ENCODE assay signal across 8 cellular contexts in genomic region chr9:77751341-77752091, GRCh38.
DNase-seq lines count a peak whose midpoint lies in the region; ATAC-seq, FAIRE-seq and TF ChIP-seq lines count a peak whose summit lies in the region.

No MANE protein-coding gene starts in this region.

- peak; percentile 88 to 92 for TF ChIP-seq RAD21 in H1 (IDR thresholded peaks at IDR 0.05 in 1 of 2, conservative IDR thresholded peaks at IDR 0.05 in 1 of 2; ENCODE audit: low read depth in 2 of 2, low read length in 2 of 2)

- H3K4me2 ChIP-seq in H1 (ENCODE audit: insufficient read depth in 1 of 2, low read depth in 2 of 2, low read length in 2 of 2): no peak overlapping the region

- no peak overlapping the region for H2BK15ac ChIP-seq in H1 (ENCODE audit: low read length)

- CTCF ChIA-PET in RWPE1 (lab: Yijun Ruan, JAX): interaction anchor here (0.6 to 1.9 kb wide), 10 partner anchors 13 to 318 kb away, joined by 3 to 11 read pairs (median 6); no protein-coding TSS in a partner anchor
- CTCF ChIA-PET in H1 (lab: Charles Lee; ENCODE audit: partially characterized antibody): interaction anchor here (0.7 to 5.3 kb wide), 31 partner anchors 9 to 368 kb away, joined by 3 to 62 read pairs (median 4); partner anchors contain the start of gene GNA14

- no peaks in the 10 kb centered on the region for H3K27me3 ChIP-seq in H1 (replicated peaks in 1 of 4; ENCODE audit: control insufficient read depth in 3 of 4, extremely low read depth in 1 of 4, insufficient read depth in 3 of 4, low read length in 3 of 4)
- H3K27me3 ChIP-seq in suprapubic skin: no peaks in the 10 kb centered on the region

- POLR2A ChIA-PET in RWPE1 (lab: Yijun Ruan, JAX; ENCODE audit: low non-redundant PET) (no interaction called here), H1 (lab: Charles Lee; ENCODE audit: partially characterized antibody) (no interaction called here)

- H3K4me1 ChIP-seq in H1 (replicated peaks in 1 of 4; ENCODE audit: control insufficient read depth in 3 of 4, insufficient read depth in 4 of 4, low read length in 3 of 4) (no peaks in the 10 kb centered on the region; a peak in 2 of 7 replicates), suprapubic skin (peaks cover 3% of the 10 kb centered on the region)

- H3K4me3 ChIP-seq in H1 (ENCODE audit: extremely low read depth in 1 of 4, insufficient read depth in 2 of 4, low read depth in 3 of 4, low read length in 4 of 4): no peak overlapping the region
- H3K4me3 ChIP-seq in suprapubic skin: no peak overlapping the region

- H3K23me2 ChIP-seq in H1 (ENCODE audit: low read depth, low read length): no peaks in the 10 kb centered on the region; the same call in 1 of the 2 replicates

- ATAC-seq in HG03280 (IDR thresholded peaks at IDR 0.05; ENCODE audit: unreplicated experiment): no peak

- H3K9me3 ChIP-seq in H1 (ENCODE audit: insufficient read depth in 2 of 2, low read depth in 1 of 2, low read length in 1 of 2) (no peaks in the 10 kb centered on the region), suprapubic skin (no peaks in the 10 kb centered on the region)

- H3K79me2 ChIP-seq in H1 (ENCODE audit: control insufficient read depth in 1 of 2, insufficient read depth in 2 of 2, low read length in 2 of 2): no peaks in the 10 kb centered on the region

- H2AFZ ChIP-seq in H1 (ENCODE audit: low read length): no peak overlapping the region

- no peak overlapping the region for H2AK5ac ChIP-seq in H1 (ENCODE audit: low read depth, low read length)

- H4K5ac ChIP-seq in H1 (ENCODE audit: insufficient read length, low read depth, low read length): no peak overlapping the region

- peak; percentile 47; the same call in 1 of the 2 replicates for TF ChIP-seq CTCF in RWPE1 (conservative IDR thresholded peaks at IDR 0.05; ENCODE audit: low read depth)
- peak; percentile 9 to 64 (median 64) for TF ChIP-seq CTCF in H1 (IDR thresholded peaks at IDR 0.05; ENCODE audit: control extremely low read depth in 1 of 3, insufficient read depth in 1 of 3, low read depth in 1 of 3, low read length in 3 of 3)
- peak in 1 of 2 donors; percentile 11 for TF ChIP-seq CTCF in suprapubic skin (IDR thresholded peaks at IDR 0.05)

- H3K9ac ChIP-seq in H1 (replicated peaks in 1 of 4; ENCODE audit: extremely low read depth in 1 of 4, low read depth in 3 of 4, low read length in 3 of 4): no peak overlapping the region

- H4K8ac ChIP-seq in H1 (ENCODE audit: extremely low read depth, insufficient read depth, low read length): no peak overlapping the region

- WGBS in H1 (ENCODE audit: extremely low coverage in 1 of 2, insufficient coverage in 1 of 2, insufficient read length in 1 of 2, insufficient replicate concordance in 2 of 2, low coverage in 1 of 2, low lambda C conversion rate in 2 of 2, missing lambda C conversion rate in 1 of 2), 2 experiments: 50% methylated on average over 8 of the region's 8 CpGs; no CpG with 5 or more reads in 1 of the 2 experiments
- 46% methylated on average over 8 of the region's 8 CpGs for WGBS in suprapubic skin

- peak; percentile 90 for FAIRE-seq in H1 (lab: Jason Lieb, UNC)

- no peak for TF ChIP-seq EP300 in H1 (IDR thresholded peaks at IDR 0.05; ENCODE audit: borderline replicate concordance in 1 of 2, low read depth in 2 of 2, low read length in 2 of 2)
- no peak for TF ChIP-seq EP300 in suprapubic skin (IDR thresholded peaks at IDR 0.05)

- no peak overlapping the region for H3K14ac ChIP-seq in H1 (ENCODE audit: insufficient read length)

- H3K79me1 ChIP-seq in H1 (ENCODE audit: low read depth, low read length): no peaks in the 10 kb centered on the region

- H3K27ac ChIP-seq in RWPE1 (no peak overlapping the region), H1 (ENCODE audit: low read depth, low read length) (no peak overlapping the region), suprapubic skin (no peak overlapping the region)

- H2BK120ac ChIP-seq in H1 (replicated peaks; ENCODE audit: low read depth, low read length): no peak overlapping the region

- TF ChIP-seq POLR2A in H1 (IDR thresholded peaks at IDR 0.05; ENCODE audit: control extremely low read depth in 1 of 2, low read depth in 2 of 2, low read length in 2 of 2) (no peak), suprapubic skin (IDR thresholded peaks at IDR 0.05) (no peak)

- H3K56ac ChIP-seq in H1 (replicated peaks; ENCODE audit: insufficient read length, low read depth, low read length): no peak overlapping the region

- H2BK12ac ChIP-seq in H1 (ENCODE audit: low read depth, low read length): no peak overlapping the region

- H2BK5ac ChIP-seq in H1 (ENCODE audit: low read depth, low read length): no peak overlapping the region; the same call in 1 of the 2 replicates

- DNase-seq in NCI-H524 (lab: John Stamatoyannopoulos, UW): peak; percentile 6 to 46
- DNase-seq in NCI-H524 treated with DMSO at 0.1 percent for 48 hours (lab: John Stamatoyannopoulos, UW): no peak
- peak; percentile 73 for DNase-seq in M059J (ENCODE audit: low read depth)
- DNase-seq in RWPE1 (ENCODE audit: low spot score): peak; percentile 25
- DNase-seq in H1 (ENCODE audit: low read depth in 1 of 2, low spot score in 2 of 2): no peak
- peak; percentile 37 for DNase-seq in mucosa of gallbladder (ENCODE audit: low spot score)
- DNase-seq in suprapubic skin (ENCODE audit: low spot score in 2 of 2): no peak

- H4K20me1 ChIP-seq in H1 (replicated peaks in 1 of 2; ENCODE audit: control insufficient read depth in 1 of 2, insufficient read depth in 2 of 2, low read length in 2 of 2): no peaks in the 10 kb centered on the region

- no peak overlapping the region for H3K23ac ChIP-seq in H1 (ENCODE audit: insufficient read length)

- H3K18ac ChIP-seq in H1 (ENCODE audit: extremely low read depth, low read length): no peak overlapping the region

- H4K91ac ChIP-seq in H1 (replicated peaks; ENCODE audit: insufficient read length, low read length): no peak overlapping the region

- peaks cover 0 to 4% (median 0%) of the 10 kb centered on the region in 4 experiments; a peak in 2 of 8 replicates for H3K36me3 ChIP-seq in H1 (ENCODE audit: control insufficient read depth in 2 of 4, insufficient read depth in 4 of 4, low read length in 3 of 4)
- peaks cover 1% of the 10 kb centered on the region for H3K36me3 ChIP-seq in suprapubic skin

- H2BK20ac ChIP-seq in H1 (ENCODE audit: low read length): no peak overlapping the region

- H3K4ac ChIP-seq in H1 (replicated peaks; ENCODE audit: insufficient read length, low read depth, low read length): no peak overlapping the region

TF ChIP-seq in H1, 55 proteins besides CTCF, POLR2A, EP300 and RAD21:
- TF ChIP-seq CBX5 (IDR thresholded peaks at IDR 0.05; ENCODE audit: low read depth, low read length) (no peak), SIN3A (conservative IDR thresholded peaks at IDR 0.05 in 1 of 2, IDR thresholded peaks at IDR 0.05 in 1 of 2; ENCODE audit: low read depth in 1 of 2, low read length in 2 of 2) (no peak), NANOG (IDR thresholded peaks at IDR 0.05; ENCODE audit: insufficient read depth, low read depth, low read length, poor library complexity, severe bottlenecking) (no peak), BACH1 (IDR thresholded peaks at IDR 0.05; ENCODE audit: low read length) (no peak), TBP (IDR thresholded peaks at IDR 0.05; ENCODE audit: low read depth, low read length) (no peak), ASH2L (IDR thresholded peaks at IDR 0.05; ENCODE audit: low read length) (no peak), HDAC6 (IDR thresholded peaks at IDR 0.05; ENCODE audit: low read depth, low read length) (no peak), SP4 (IDR thresholded peaks at IDR 0.05; ENCODE audit: low read length) (no peak), ATF3 (IDR thresholded peaks at IDR 0.05; ENCODE audit: insufficient read depth, low read depth, low read length) (no peak), POLR2AphosphoS5 (IDR thresholded peaks at IDR 0.05; ENCODE audit: low read depth, low read length) (no peak)

Comparison
In these comparisons a context has a peak if more than half of its experiments do, and no peak if none do; other contexts are left out.
1. DNase-seq: peak in NCI-H524 (2 of 2), M059J (single experiment), RWPE1 (single experiment) and mucosa of gallbladder (single experiment); none in NCI-H524 treated with DMSO at 0.1 percent for 48 hours (single experiment), H1 (0 of 2) and suprapubic skin (0 of 2).